ENCODE assay signal across 14 cellular contexts in genomic region chr14:98173291-98173690, GRCh38.
A peak's percentile ranks its signal among the peaks of the same experiment; 100 is the strongest.
DNase-seq lines count a peak whose midpoint lies in the region; ATAC-seq and TF ChIP-seq lines count a peak whose summit lies in the region.
"Had no signal": no experiment of that assay in that cellular context is flagged by ENCODE, and none has a peak within 500 bp of the region (broad histone marks: within the 10 kb centered on the region; RNA-seq: fewer than 3 reads in every experiment).

No MANE protein-coding gene starts in this region.

- no peak overlapping the region for H3K4me3 ChIP-seq in H7 (ENCODE audit: insufficient read depth, low read depth, low read length)
- no peak overlapping the region for H3K4me3 ChIP-seq in hepatocyte
- no peak overlapping the region for H3K4me3 ChIP-seq in esophagus squamous epithelium
- H3K4me3 ChIP-seq: coronary artery had no signal

- H3K36me3 ChIP-seq in H7 (replicated peaks; ENCODE audit: control insufficient read depth, insufficient read depth, low read length) (no peaks in the 10 kb centered on the region), hepatocyte (replicated peaks; ENCODE audit: insufficient read depth, low read depth) (no peaks in the 10 kb centered on the region), esophagus squamous epithelium (no peaks in the 10 kb centered on the region)

- H3K79me2 ChIP-seq in hepatocyte, result no peaks in the 10 kb centered on the region

- ATAC-seq in natural killer cell treated with Interleukin-12 subunit alpha and Interleukin-12 subunit beta and Interleukin-15 and Interleukin-18, amount 100 ng/mL, for 72 hours, result peak in 1 of 2 donors; percentile 18
- ATAC-seq in HG03378 (IDR thresholded peaks at IDR 0.05; ENCODE audit: unreplicated experiment), result no peak
- no peak for ATAC-seq in SK-N-SH treated with all-trans-retinoic acid at 6 μM for 48 hours

- no peaks in the 10 kb centered on the region for H3K4me1 ChIP-seq in hepatocyte (ENCODE audit: insufficient read depth)
- no peaks in the 10 kb centered on the region for H3K4me1 ChIP-seq in esophagus squamous epithelium

- H3K27ac ChIP-seq in hepatocyte (no peak overlapping the region), esophagus squamous epithelium (no peak overlapping the region)
- H3K27ac ChIP-seq: coronary artery had no signal

- no peaks in the 10 kb centered on the region for H3K9me3 ChIP-seq in hepatocyte (ENCODE audit: low read depth)
- no peaks in the 10 kb centered on the region for H3K9me3 ChIP-seq in esophagus squamous epithelium

- H4K20me1 ChIP-seq in hepatocyte (ENCODE audit: insufficient read depth, poor library complexity, severe bottlenecking), result no peaks in the 10 kb centered on the region

- TF ChIP-seq POLR2A in esophagus squamous epithelium (IDR thresholded peaks at IDR 0.05), result no peak

- intact Hi-C loops in esophagus squamous epithelium (cut with DNase I), result no loop called here

- peaks cover 0 to under 1% of the 10 kb centered on the region in 2 donors for H3K27me3 Mint-ChIP-seq in natural killer cell treated with Interleukin-12 subunit alpha and Interleukin-12 subunit beta and Interleukin-15 and Interleukin-18, amount 100 ng/mL, for 72 hours

- H3K9me2 ChIP-seq in hepatocyte (replicated peaks; ENCODE audit: insufficient read depth), result no peaks in the 10 kb centered on the region

- peaks cover 55 to 60% of the 10 kb centered on the region in 2 donors for H3K4me1 Mint-ChIP-seq in natural killer cell treated with Interleukin-12 subunit alpha and Interleukin-12 subunit beta and Interleukin-15 and Interleukin-18, amount 100 ng/mL, for 72 hours (ENCODE audit: low read depth in 2 of 2)

- H3K4me2 ChIP-seq in hepatocyte, result no peak overlapping the region

- peaks cover 2% of the 10 kb centered on the region for H3K9me3 Mint-ChIP-seq in natural killer cell treated with Interleukin-12 subunit alpha and Interleukin-12 subunit beta and Interleukin-15 and Interleukin-18, amount 100 ng/mL, for 72 hours

- DNase-seq in H7 (peak; percentile 31), T-helper 2 cell (peak in 3 of 5 experiments; percentile 52 to 89 (median 87)), hepatocyte (ENCODE audit: low spot score) (no peak), esophagus squamous epithelium (lab: John Stamatoyannopoulos, UW) (no peak)
- DNase-seq in activated effector memory CD4-positive, alpha-beta T cell treated with Interleukin-2 at 50 U/mL for 16 hours, result peak; percentile 58
- no peak for DNase-seq in natural killer cell treated with Interleukin-12 subunit alpha and Interleukin-12 subunit beta and Interleukin-15 and Interleukin-18, amount 100 ng/mL, for 72 hours (ENCODE audit: low spot score)
- DNase-seq: Calu3, IMR-90, kidney glomerular epithelial cell, NCI-H187 treated with DMSO at 0.1 percent for 48 hours, T1000 had no signal

- H3K4me3 Mint-ChIP-seq in natural killer cell treated with Interleukin-12 subunit alpha and Interleukin-12 subunit beta and Interleukin-15 and Interleukin-18, amount 100 ng/mL, for 72 hours, result peak overlapping the region; percentile 38

- peaks cover 14% of the 10 kb centered on the region for H3K36me3 Mint-ChIP-seq in natural killer cell treated with Interleukin-12 subunit alpha and Interleukin-12 subunit beta and Interleukin-15 and Interleukin-18, amount 100 ng/mL, for 72 hours

- no peak overlapping the region for H2AFZ ChIP-seq in hepatocyte

- TF ChIP-seq CTCF in hepatocyte (IDR thresholded peaks at IDR 0.05; ENCODE audit: poor library complexity) (no peak), esophagus squamous epithelium (IDR thresholded peaks at IDR 0.05) (no peak)

- H3K27me3 ChIP-seq in H7 (ENCODE audit: control insufficient read depth, insufficient read depth, low read length) (no peaks in the 10 kb centered on the region), hepatocyte (no peaks in the 10 kb centered on the region), esophagus squamous epithelium (no peaks in the 10 kb centered on the region)

- WGBS in hepatocyte (ENCODE audit: low lambda C conversion rate, missing lambda C conversion rate), result 81% methylated on average over 5 of the region's 5 CpGs
- WGBS in esophagus squamous epithelium, 2 donors, result 42 to 53% methylated on average over 3 to 5 of the region's 5 CpGs

- peak overlapping the region; percentile 86 to 89 for H3K27ac Mint-ChIP-seq in natural killer cell treated with Interleukin-12 subunit alpha and Interleukin-12 subunit beta and Interleukin-15 and Interleukin-18, amount 100 ng/mL, for 72 hours

TF ChIP-seq in SK-N-SH treated with all-trans-retinoic acid at 6 μM for 48 hours, 23 proteins besides CTCF, POLR2A, EP300 and RAD21:
- TF ChIP-seq ARNTL (CRISPR knock-in tag; IDR thresholded peaks at IDR 0.05; ENCODE audit: borderline replicate concordance, low read depth) (no peak), TOX (CRISPR knock-in tag; IDR thresholded peaks at IDR 0.05; ENCODE audit: borderline replicate concordance) (no peak), GLIS3 (CRISPR knock-in tag; IDR thresholded peaks at IDR 0.05) (no peak), POU6F1 (CRISPR knock-in tag; IDR thresholded peaks at IDR 0.05; ENCODE audit: borderline replicate concordance, low read depth) (no peak), CSRNP3 (CRISPR knock-in tag; IDR thresholded peaks at IDR 0.05) (no peak), ZNF565 (CRISPR knock-in tag; conservative IDR thresholded peaks at IDR 0.05; ENCODE audit: low read depth) (no peak), ZNF70 (CRISPR knock-in tag; IDR thresholded peaks at IDR 0.05) (no peak), CREB5 (CRISPR knock-in tag; IDR thresholded peaks at IDR 0.05; ENCODE audit: low read depth) (no peak), RARB (CRISPR knock-in tag; IDR thresholded peaks at IDR 0.05) (no peak)
- TF ChIP-seq, protein P1, sequence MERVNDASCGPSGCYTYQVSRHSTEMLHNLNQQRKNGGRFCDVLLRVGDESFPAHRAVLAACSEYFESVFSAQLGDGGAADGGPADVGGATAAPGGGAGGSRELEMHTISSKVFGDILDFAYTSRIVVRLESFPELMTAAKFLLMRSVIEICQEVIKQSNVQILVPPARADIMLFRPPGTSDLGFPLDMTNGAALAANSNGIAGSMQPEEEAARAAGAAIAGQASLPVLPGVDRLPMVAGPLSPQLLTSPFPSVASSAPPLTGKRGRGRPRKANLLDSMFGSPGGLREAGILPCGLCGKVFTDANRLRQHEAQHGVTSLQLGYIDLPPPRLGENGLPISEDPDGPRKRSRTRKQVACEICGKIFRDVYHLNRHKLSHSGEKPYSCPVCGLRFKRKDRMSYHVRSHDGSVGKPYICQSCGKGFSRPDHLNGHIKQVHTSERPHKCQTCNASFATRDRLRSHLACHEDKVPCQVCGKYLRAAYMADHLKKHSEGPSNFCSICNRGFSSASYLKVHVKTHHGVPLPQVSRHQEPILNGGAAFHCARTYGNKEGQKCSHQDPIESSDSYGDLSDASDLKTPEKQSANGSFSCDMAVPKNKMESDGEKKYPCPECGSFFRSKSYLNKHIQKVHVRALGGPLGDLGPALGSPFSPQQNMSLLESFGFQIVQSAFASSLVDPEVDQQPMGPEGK (CRISPR knock-in tag; IDR thresholded peaks at IDR 0.05; ENCODE audit: borderline replicate concordance), result no peak

Comparison
In these comparisons a context has a peak if more than half of its experiments do, and no peak if none do; other contexts are left out.
1. DNase-seq: peak in H7 (single experiment), T-helper 2 cell (3 of 5) and activated effector memory CD4-positive, alpha-beta T cell treated with Interleukin-2 at 50 U/mL for 16 hours (single experiment); none in natural killer cell treated with Interleukin-12 subunit alpha and Interleukin-12 subunit beta and Interleukin-15 and Interleukin-18, amount 100 ng/mL, for 72 hours (single experiment), hepatocyte (single experiment) and esophagus squamous epithelium (single experiment).